12 cellular contexts compared by ENCODE assay signal in genomic region chr10:132880148-132880981, GRCh38.
DNase-seq lines count a peak whose midpoint lies in the region; ATAC-seq and TF ChIP-seq lines count a peak whose summit lies in the region.
"Had no signal": no experiment of that assay in that cellular context is flagged by ENCODE, and none has a peak within 500 bp of the region (broad histone marks: within the 10 kb centered on the region; RNA-seq: fewer than 3 reads in every experiment).

No MANE protein-coding gene starts in this region.

- TF ChIP-seq POLR2A in Peyer's patch (IDR thresholded peaks at IDR 0.05): no peak

- intact Hi-C loops in left lung (cut with DNase I) (no loop called here), sciatic nerve (cut with DNase I) (no loop called here)
- intact Hi-C loops in CD8-positive, alpha-beta T cell (cut with DNase I, micrococcal nuclease): no loop called here

- ATAC-seq in WTC11 (no peak), left lung (no peak), sciatic nerve (no peak), HG03097 (IDR thresholded peaks at IDR 0.05; ENCODE audit: low FRiP score, unreplicated experiment) (no peak), GM21737 (IDR thresholded peaks at IDR 0.05; ENCODE audit: unreplicated experiment) (no peak)
- no peak for ATAC-seq in CD8-positive, alpha-beta T cell

- no peak overlapping the region for H3K27ac ChIP-seq in Peyer's patch
- H3K27ac ChIP-seq in left lung: no peak overlapping the region
- H3K27ac ChIP-seq in CD8-positive, alpha-beta T cell (ENCODE audit: low read depth, low read length): no peak overlapping the region

- POLR2A ChIA-PET in WTC11 (lab: Charles Lee): no interaction called here
- POLR2A ChIA-PET in CD8-positive, alpha-beta T cell (lab: Charles Lee): no interaction called here

- H3K9me3 ChIP-seq in Peyer's patch (no peaks in the 10 kb centered on the region), left lung (no peaks in the 10 kb centered on the region)
- no peaks in the 10 kb centered on the region for H3K9me3 ChIP-seq in CD8-positive, alpha-beta T cell (ENCODE audit: low read length)

- H3K27me3 ChIP-seq in Peyer's patch (no peaks in the 10 kb centered on the region), left lung (peaks cover 3 to 64% of the 10 kb centered on the region in 2 donors)
- no peaks in the 10 kb centered on the region for H3K27me3 ChIP-seq in CD8-positive, alpha-beta T cell (ENCODE audit: insufficient read depth, low read length)

- peaks cover 8% of the 10 kb centered on the region for H3K9me3 Mint-ChIP-seq in WTC11
- H3K9me3 Mint-ChIP-seq in CD8-positive, alpha-beta T cell: no peaks in the 10 kb centered on the region

- TF ChIP-seq CTCF in Peyer's patch (IDR thresholded peaks at IDR 0.05): no peak
- TF ChIP-seq CTCF in WTC11 (IDR thresholded peaks at IDR 0.05): no peak
- TF ChIP-seq CTCF in left lung (IDR thresholded peaks at IDR 0.05): no peak
- no peak for TF ChIP-seq CTCF in CD8-positive, alpha-beta T cell (IDR thresholded peaks at IDR 0.05)

- DNase-seq in Peyer's patch: peak in 2 of 3 donors; percentile 32 to 37
- DNase-seq in WTC11 (ENCODE audit: low spot score): peak; percentile 11
- peak; percentile 10 to 60 for DNase-seq in left lung
- DNase-seq in sciatic nerve (ENCODE audit: low spot score): peak; percentile 42
- no peak for DNase-seq in CD8-positive, alpha-beta T cell
- DNase-seq: EL, IMR-90, NCI-H1417, NCI-H2029 treated with DMSO at 0.1 percent for 48 hours, NCI-H510A had no signal

- H3K4me3 Mint-ChIP-seq in WTC11: no peak overlapping the region
- H3K4me3 Mint-ChIP-seq in CD8-positive, alpha-beta T cell: no peak overlapping the region

- H3K4me1 Mint-ChIP-seq in WTC11: peaks cover 9% of the 10 kb centered on the region
- no peaks in the 10 kb centered on the region for H3K4me1 Mint-ChIP-seq in CD8-positive, alpha-beta T cell (ENCODE audit: low read depth)

- H3K27ac Mint-ChIP-seq in WTC11: no peak overlapping the region
- H3K27ac Mint-ChIP-seq in CD8-positive, alpha-beta T cell: no peak overlapping the region

- CTCF ChIA-PET in WTC11 (lab: Charles Lee): interaction anchor here (1.3 kb wide), 1 partner anchor 11 kb away, joined by 4 read pairs; no protein-coding TSS in a partner anchor
- CTCF ChIA-PET in CD8-positive, alpha-beta T cell (lab: Charles Lee): no interaction called here

- no peaks in the 10 kb centered on the region for H3K4me1 ChIP-seq in Peyer's patch
- H3K4me1 ChIP-seq in left lung: no peaks in the 10 kb centered on the region
- H3K4me1 ChIP-seq in CD8-positive, alpha-beta T cell (ENCODE audit: insufficient read depth, low read length): no peaks in the 10 kb centered on the region

- no peak overlapping the region for H3K4me3 ChIP-seq in Peyer's patch
- no peak overlapping the region for H3K4me3 ChIP-seq in left lung
- no peak overlapping the region for H3K4me3 ChIP-seq in CD8-positive, alpha-beta T cell (ENCODE audit: low read depth, low read length)

- no peaks in the 10 kb centered on the region for H3K36me3 ChIP-seq in Peyer's patch
- H3K36me3 ChIP-seq in left lung: no peaks in the 10 kb centered on the region
- no peaks in the 10 kb centered on the region for H3K36me3 ChIP-seq in CD8-positive, alpha-beta T cell (ENCODE audit: insufficient read depth, low read length)

- no peaks in the 10 kb centered on the region for H3K27me3 Mint-ChIP-seq in WTC11 (ENCODE audit: low read depth)
- H3K27me3 Mint-ChIP-seq in CD8-positive, alpha-beta T cell (ENCODE audit: low read depth): peaks cover 21% of the 10 kb centered on the region

- peaks cover 5% of the 10 kb centered on the region for H3K36me3 Mint-ChIP-seq in WTC11
- H3K36me3 Mint-ChIP-seq in CD8-positive, alpha-beta T cell: no peaks in the 10 kb centered on the region

TF ChIP-seq in WTC11, 78 proteins besides CTCF, POLR2A, EP300 and RAD21 (continues in another document):
- TF ChIP-seq, protein P1, sequence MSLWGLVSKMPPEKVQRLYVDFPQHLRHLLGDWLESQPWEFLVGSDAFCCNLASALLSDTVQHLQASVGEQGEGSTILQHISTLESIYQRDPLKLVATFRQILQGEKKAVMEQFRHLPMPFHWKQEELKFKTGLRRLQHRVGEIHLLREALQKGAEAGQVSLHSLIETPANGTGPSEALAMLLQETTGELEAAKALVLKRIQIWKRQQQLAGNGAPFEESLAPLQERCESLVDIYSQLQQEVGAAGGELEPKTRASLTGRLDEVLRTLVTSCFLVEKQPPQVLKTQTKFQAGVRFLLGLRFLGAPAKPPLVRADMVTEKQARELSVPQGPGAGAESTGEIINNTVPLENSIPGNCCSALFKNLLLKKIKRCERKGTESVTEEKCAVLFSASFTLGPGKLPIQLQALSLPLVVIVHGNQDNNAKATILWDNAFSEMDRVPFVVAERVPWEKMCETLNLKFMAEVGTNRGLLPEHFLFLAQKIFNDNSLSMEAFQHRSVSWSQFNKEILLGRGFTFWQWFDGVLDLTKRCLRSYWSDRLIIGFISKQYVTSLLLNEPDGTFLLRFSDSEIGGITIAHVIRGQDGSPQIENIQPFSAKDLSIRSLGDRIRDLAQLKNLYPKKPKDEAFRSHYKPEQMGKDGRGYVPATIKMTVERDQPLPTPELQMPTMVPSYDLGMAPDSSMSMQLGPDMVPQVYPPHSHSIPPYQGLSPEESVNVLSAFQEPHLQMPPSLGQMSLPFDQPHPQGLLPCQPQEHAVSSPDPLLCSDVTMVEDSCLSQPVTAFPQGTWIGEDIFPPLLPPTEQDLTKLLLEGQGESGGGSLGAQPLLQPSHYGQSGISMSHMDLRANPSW (CRISPR knock-in tag; conservative IDR thresholded peaks at IDR 0.05; ENCODE audit: low read depth): no peak
- no peak for TF ChIP-seq CBFB (CRISPR knock-in tag; IDR thresholded peaks at IDR 0.05; ENCODE audit: low read depth)
- TF ChIP-seq, protein P2, sequence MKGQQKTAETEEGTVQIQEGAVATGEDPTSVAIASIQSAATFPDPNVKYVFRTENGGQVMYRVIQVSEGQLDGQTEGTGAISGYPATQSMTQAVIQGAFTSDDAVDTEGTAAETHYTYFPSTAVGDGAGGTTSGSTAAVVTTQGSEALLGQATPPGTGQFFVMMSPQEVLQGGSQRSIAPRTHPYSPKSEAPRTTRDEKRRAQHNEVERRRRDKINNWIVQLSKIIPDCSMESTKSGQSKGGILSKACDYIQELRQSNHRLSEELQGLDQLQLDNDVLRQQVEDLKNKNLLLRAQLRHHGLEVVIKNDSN (CRISPR knock-in tag; IDR thresholded peaks at IDR 0.05): no peak
- no peak for TF ChIP-seq AR (CRISPR knock-in tag; IDR thresholded peaks at IDR 0.05)
- no peak for TF ChIP-seq MYBL2 (CRISPR knock-in tag; IDR thresholded peaks at IDR 0.05)
- TF ChIP-seq OVOL2 (CRISPR knock-in tag; IDR thresholded peaks at IDR 0.05; ENCODE audit: borderline replicate concordance): no peak
- TF ChIP-seq ZNF396 (CRISPR knock-in tag; IDR thresholded peaks at IDR 0.05; ENCODE audit: borderline replicate concordance): no peak
- TF ChIP-seq ZNF425 (CRISPR knock-in tag; conservative IDR thresholded peaks at IDR 0.05): no peak
- TF ChIP-seq FOXP4 (CRISPR knock-in tag; IDR thresholded peaks at IDR 0.05): no peak

Comparison
In these comparisons a context has a peak if more than half of its experiments do, and no peak if none do; other contexts are left out.
1. DNase-seq: peak in Peyer's patch (2 of 3), WTC11 (single experiment), left lung (2 of 2) and sciatic nerve (single experiment); none in CD8-positive, alpha-beta T cell (0 of 7).